Comparison of ENCODE assay signal across 28 cellular contexts in genomic region chr6:23368557-23368956, GRCh38.
"Had no signal": no experiment of that assay in that cellular context is flagged by ENCODE, and none has a peak within 500 bp of the region (broad histone marks: within the 10 kb centered on the region; RNA-seq: fewer than 3 reads in every experiment).

No MANE protein-coding gene starts in this region.

- H3K27me3 ChIP-seq: colonic mucosa, dorsolateral prefrontal cortex, esophagus muscularis mucosa, esophagus squamous epithelium, foreskin keratinocyte, gastrocnemius medialis, gastroesophageal sphincter, heart left ventricle, heart right ventricle had no signal

- H3K4me1 ChIP-seq: colonic mucosa, esophagus squamous epithelium, foreskin keratinocyte, gastrocnemius medialis, gastroesophageal sphincter, heart left ventricle, heart right ventricle had no signal

- FAIRE-seq: colon, endometrium, endothelial cell of umbilical vein, frontal cortex had no signal

- H3K4me3 ChIP-seq: colonic mucosa, coronary artery, dorsolateral prefrontal cortex, esophagus muscularis mucosa, esophagus squamous epithelium, gastrocnemius medialis, gastroesophageal sphincter, heart left ventricle, heart right ventricle had no signal

- H3K27ac ChIP-seq: colonic mucosa, coronary artery, dorsolateral prefrontal cortex, epithelial cell of prostate, esophagus muscularis mucosa, esophagus squamous epithelium, foreskin keratinocyte, gastrocnemius medialis, gastroesophageal sphincter, heart left ventricle, heart right ventricle had no signal

- H3K36me3 ChIP-seq: colonic mucosa, esophagus muscularis mucosa, esophagus squamous epithelium, gastrocnemius medialis, gastroesophageal sphincter, heart left ventricle, heart right ventricle had no signal

- DNase-seq: colonic mucosa; cortex of kidney; dermis blood vessel endothelial cell; dorsolateral prefrontal cortex; effector CD4-positive, alpha-beta T cell; effector CD8-positive, alpha-beta T cell; effector memory CD4-positive, alpha-beta T cell; effector memory CD8-positive, alpha-beta T cell; endodermal cell; erythroblast; esophagus squamous epithelium; foreskin fibroblast; foreskin keratinocyte; foreskin melanocyte; gastrocnemius medialis; glutamatergic neuron; head of caudate nucleus; heart left ventricle; heart right ventricle had no signal

- ATAC-seq: effector memory CD8-positive, alpha-beta T cell; esophagus mucosa; foreskin keratinocyte; gastrocnemius medialis; gastroesophageal sphincter; heart left ventricle; heart right ventricle had no signal

- H3K9me3 ChIP-seq: colonic mucosa, esophagus muscularis mucosa, esophagus squamous epithelium, gastrocnemius medialis had no signal
